ENCODE assay signal across 9 cellular contexts in the genomic region with DNA sequence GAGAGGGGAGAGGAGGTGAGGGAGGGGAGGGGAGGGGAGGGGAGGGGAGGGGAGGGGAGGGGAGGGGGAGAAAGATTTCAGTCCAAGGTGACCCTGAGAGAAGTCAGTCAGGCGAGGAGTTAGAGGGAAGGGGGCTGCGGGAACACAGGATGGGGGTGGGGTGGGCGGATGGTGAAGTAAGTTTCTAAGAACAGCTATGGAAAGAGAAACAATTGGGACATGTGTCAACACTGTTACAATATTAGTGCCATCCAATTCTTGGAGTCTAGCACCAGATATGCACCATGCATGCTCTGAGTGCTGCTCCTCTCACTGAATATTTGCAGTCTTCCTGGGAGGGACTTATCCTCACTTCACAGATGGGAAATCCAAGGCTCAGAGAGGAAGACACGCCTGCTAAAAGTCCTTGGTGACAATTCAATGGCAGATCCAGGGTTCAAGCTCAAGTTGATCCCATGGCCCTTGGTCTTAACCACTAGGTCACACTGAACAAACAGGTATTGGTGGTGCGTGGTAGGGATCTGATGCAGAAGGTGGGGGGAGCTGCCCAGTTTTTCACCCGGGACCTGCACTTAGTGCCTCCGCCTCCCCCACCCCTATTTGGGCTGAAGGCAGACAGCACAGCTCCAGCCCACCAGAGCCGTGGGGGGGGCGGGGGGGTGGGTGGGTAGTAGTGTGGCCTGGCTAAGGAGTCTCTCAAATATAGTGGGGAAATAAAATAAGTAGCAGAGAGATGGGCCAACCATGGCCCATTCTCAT. TPM values are rescaled to one million over a fixed set of nuclear protein-coding genes. Genes with fewer than 3 reads are reported as not detected.
DNase-seq lines count a peak whose midpoint lies in the region; ATAC-seq and TF ChIP-seq lines count a peak whose summit lies in the region.
"Had no signal": no experiment of that assay in that cellular context is flagged by ENCODE, and none has a peak within 500 bp of the region (broad histone marks: within the 10 kb centered on the region; RNA-seq: fewer than 3 reads in every experiment).

No MANE protein-coding gene starts in this region.

- no peaks in the 10 kb centered on the region for H3K9me3 Mint-ChIP-seq in activated CD4-positive, alpha-beta T cell treated with anti-CD3 and anti-CD28 coated beads for 36 hours (ENCODE audit: low read depth)
- no peaks in the 10 kb centered on the region for H3K9me3 Mint-ChIP-seq in activated CD4-positive, alpha-beta memory T cell treated with anti-CD3 and anti-CD28 coated beads, Interleukin-2, amount 10 ng/mL, durations not matched to agents 7 days and 5 days

- peak overlapping the region; percentile 97 for H3K27ac Mint-ChIP-seq in activated CD4-positive, alpha-beta T cell treated with anti-CD3 and anti-CD28 coated beads for 36 hours
- peak overlapping the region; percentile 94 for H3K27ac Mint-ChIP-seq in activated CD4-positive, alpha-beta memory T cell treated with anti-CD3 and anti-CD28 coated beads, Interleukin-2, amount 10 ng/mL, durations not matched to agents 7 days and 5 days

- CTCF ChIA-PET in activated CD4-positive, alpha-beta T cell treated with anti-CD3 and anti-CD28 coated beads for 36 hours (lab: Charles Lee), result interaction anchor here (0.6 to 5.5 kb wide), 8 partner anchors 8 to 114 kb away, joined by 3 to 59 read pairs (median 5); a partner anchor contains a TSS
- CTCF ChIA-PET in activated CD4-positive, alpha-beta memory T cell treated with anti-CD3 and anti-CD28 coated beads, Interleukin-2, amount 10 ng/mL, durations not matched to agents 7 days and 5 days (lab: Charles Lee), result interaction anchor here (0.9 to 3.8 kb wide), 6 partner anchors 12 to 78 kb away, joined by 4 to 45 read pairs (median 10); no protein-coding TSS in a partner anchor

- no peak for TF ChIP-seq POLR2A in stomach (IDR thresholded peaks at IDR 0.05)

- H3K4me3 Mint-ChIP-seq in activated CD4-positive, alpha-beta T cell treated with anti-CD3 and anti-CD28 coated beads for 36 hours, result peak overlapping the region; percentile 11
- no peak overlapping the region for H3K4me3 Mint-ChIP-seq in activated CD4-positive, alpha-beta memory T cell treated with anti-CD3 and anti-CD28 coated beads, Interleukin-2, amount 10 ng/mL, durations not matched to agents 7 days and 5 days

- H3K27me3 Mint-ChIP-seq in activated CD4-positive, alpha-beta T cell treated with anti-CD3 and anti-CD28 coated beads for 36 hours, result no peaks in the 10 kb centered on the region
- no peaks in the 10 kb centered on the region for H3K27me3 Mint-ChIP-seq in activated CD4-positive, alpha-beta memory T cell treated with anti-CD3 and anti-CD28 coated beads, Interleukin-2, amount 10 ng/mL, durations not matched to agents 7 days and 5 days

- H3K36me3 Mint-ChIP-seq in activated CD4-positive, alpha-beta T cell treated with anti-CD3 and anti-CD28 coated beads for 36 hours (ENCODE audit: low read depth), result peaks cover 37% of the 10 kb centered on the region
- peaks cover 20% of the 10 kb centered on the region for H3K36me3 Mint-ChIP-seq in activated CD4-positive, alpha-beta memory T cell treated with anti-CD3 and anti-CD28 coated beads, Interleukin-2, amount 10 ng/mL, durations not matched to agents 7 days and 5 days (ENCODE audit: low read depth)

- no peaks in the 10 kb centered on the region for H3K9me3 ChIP-seq in stomach

- WGBS in stomach, 5 donors, result 61 to 72% (median 66%) methylated on average over 9 of the region's 9 CpGs

- no peak for ATAC-seq in activated CD4-positive, alpha-beta T cell treated with anti-CD3 and anti-CD28 coated beads for 36 hours

- H3K4me1 ChIP-seq in stomach, result peaks cover 85 to 99% (median 92%) of the 10 kb centered on the region in 4 donors

- POLR2A ChIA-PET in activated CD4-positive, alpha-beta T cell treated with anti-CD3 and anti-CD28 coated beads for 36 hours (lab: Charles Lee), result interaction anchor here (0.7 to 2.8 kb wide), 3 partner anchors 13 to 39 kb away, joined by 3 to 13 read pairs (median 3); no protein-coding TSS in a partner anchor
- POLR2A ChIA-PET in activated CD4-positive, alpha-beta memory T cell treated with anti-CD3 and anti-CD28 coated beads, Interleukin-2, amount 10 ng/mL, durations not matched to agents 7 days and 5 days (lab: Charles Lee), result interaction anchor here (0.7 to 7.5 kb wide), 8 partner anchors 8 to 547 kb away, joined by 3 to 92 read pairs (median 4); a partner anchor contains a TSS

- DNase-seq in activated CD4-positive, alpha-beta T cell treated with anti-CD3 and anti-CD28 coated beads for 36 hours, result peak; percentile 52
- DNase-seq in activated CD4-positive, alpha-beta T cell treated with anti-CD3 and anti-CD28 coated beads for 4 hours, result no peak
- DNase-seq in activated CD4-positive, alpha-beta memory T cell treated with anti-CD3 and anti-CD28 coated beads, Interleukin-2, amount 10 ng/mL, durations not matched to agents 7 days and 5 days, result no peak
- DNase-seq in left kidney (ENCODE audit: low read depth, low spot score) (peak; percentile 82), stomach (no peak), mesenteric fat pad (ENCODE audit: low spot score) (no peak), islet precursor cell (no peak), NAMALWA (ENCODE audit: low spot score) (no peak)
- DNase-seq: T1000 had no signal

- H3K4me3 ChIP-seq in stomach, result no peak overlapping the region

- H3K36me3 ChIP-seq in stomach, result no peaks in the 10 kb centered on the region

- no peak for TF ChIP-seq CTCF in stomach (IDR thresholded peaks at IDR 0.05)

- intact Hi-C loops in activated CD4-positive, alpha-beta T cell treated with anti-CD3 and anti-CD28 coated beads for 36 hours (cut with DNase I, micrococcal nuclease), result no loop called here
- intact Hi-C loops in stomach (cut with DNase I; ENCODE audit: low total_unique reads), result no loop called here

- H3K27me3 ChIP-seq in stomach, result no peaks in the 10 kb centered on the region

- peaks cover 95% of the 10 kb centered on the region for H3K4me1 Mint-ChIP-seq in activated CD4-positive, alpha-beta T cell treated with anti-CD3 and anti-CD28 coated beads for 36 hours
- H3K4me1 Mint-ChIP-seq in activated CD4-positive, alpha-beta memory T cell treated with anti-CD3 and anti-CD28 coated beads, Interleukin-2, amount 10 ng/mL, durations not matched to agents 7 days and 5 days, result peaks cover 84% of the 10 kb centered on the region

- peak overlapping the region in 4 of 5 donors; percentile 87 to 94 (median 91) for H3K27ac ChIP-seq in stomach

- no peak for TF ChIP-seq EP300 in stomach (IDR thresholded peaks at IDR 0.05)

RNA-seq across cellular contexts. Expression of a gene that starts 42.6 kb away (rescaled TPM):
- 100 to 1,000 TPM; 130 to 162 TPM for total RNA-seq in activated CD4-positive, alpha-beta T cell treated with anti-CD3 and anti-CD28 coated beads for 36 hours
- total RNA-seq in activated CD4-positive, alpha-beta memory T cell treated with anti-CD3 and anti-CD28 coated beads, Interleukin-2, amount 10 ng/mL, durations not matched to agents 7 days and 5 days, result 10 to 100 TPM; 85.3 to 87.9 TPM
- total RNA-seq in stomach (100 to 1,000 TPM in 2 of 5 donors, 10 to 100 TPM in 3; 40.2 to 574 (median 71.4) TPM), mesenteric fat pad (156 TPM)
- 10 to 100 TPM; 17.6 to 30.9 (median 25.4) TPM for polyA plus RNA-seq in stomach

Comparison
In these comparisons a context has a peak if more than half of its experiments do, and no peak if none do; other contexts are left out.
1. DNase-seq: peak in activated CD4-positive, alpha-beta T cell treated with anti-CD3 and anti-CD28 coated beads for 36 hours (single experiment) and left kidney (single experiment); none in activated CD4-positive, alpha-beta T cell treated with anti-CD3 and anti-CD28 coated beads for 4 hours (0 of 2), activated CD4-positive, alpha-beta memory T cell treated with anti-CD3 and anti-CD28 coated beads, Interleukin-2, amount 10 ng/mL, durations not matched to agents 7 days and 5 days (single experiment), stomach (single experiment), mesenteric fat pad (single experiment), islet precursor cell (single experiment) and NAMALWA (single experiment).